In the genomic region with DNA sequence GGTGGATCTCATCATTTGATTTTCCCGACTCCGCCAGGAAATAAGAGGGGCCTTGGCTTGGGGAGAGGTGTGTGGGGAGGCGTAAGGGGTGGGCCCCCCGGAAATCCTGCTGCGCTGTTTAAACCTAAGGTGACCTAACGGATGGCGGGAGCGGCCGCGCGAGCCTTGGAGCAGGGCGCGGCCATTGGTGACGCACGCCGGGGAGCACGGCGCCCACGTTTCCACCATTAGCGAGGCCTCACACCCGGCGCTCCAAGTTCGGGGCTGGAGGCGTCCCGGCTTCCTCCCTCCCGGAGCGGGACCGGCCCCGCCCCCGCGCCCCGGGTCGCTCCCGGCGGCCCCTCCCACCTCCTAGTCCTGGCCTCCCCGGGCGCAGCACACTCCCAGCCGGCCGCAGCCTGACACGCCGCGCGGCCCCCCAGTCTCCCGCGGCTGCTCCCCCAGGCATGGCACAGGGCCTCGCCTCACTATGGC, we compare ENCODE assay signal across 8 cellular contexts. TPM values are rescaled to one million over a fixed set of nuclear protein-coding genes. Genes with fewer than 3 reads are reported as not detected.
DNase-seq lines count a peak whose midpoint lies in the region; ATAC-seq and TF ChIP-seq lines count a peak whose summit lies in the region.

Gene SMS, plus strand, starts transcription at position 354 of the 474 bp plus-strand sequence. Its CDS starts 116 bp downstream, at position 470.

- 0 to 53% (median 23%) methylated on average over 17 to 46 of the region's 46 CpGs for WGBS in heart left ventricle, 4 donors

- H3F3A ChIP-seq in MM.1S (ENCODE audit: insufficient read depth, low read length): 0 out of 2 replicates have a peak, but pooled peaks cover 2% of the 10 kb centered on the region

- H3K9me2 ChIP-seq in MM.1S (replicated peaks; ENCODE audit: insufficient read depth, low read length): no peaks in the 10 kb centered on the region

- H3K27me3 ChIP-seq in HAP-1 (ENCODE audit: low read depth) (no peaks in the 10 kb centered on the region), MM.1S (replicated peaks; ENCODE audit: insufficient read depth, low read length) (no peaks in the 10 kb centered on the region), adipocyte (replicated peaks; ENCODE audit: control insufficient read depth, insufficient read depth, low read length) (peaks cover 5% of the 10 kb centered on the region), heart left ventricle (peaks cover 0 to 5% (median 0%) of the 10 kb centered on the region in 9 donors), vagina (no peaks in the 10 kb centered on the region)

- no peak within 1 kb of the TSS for H2AFZ ChIP-seq in MM.1S (ENCODE audit: low read length)

- H3K27ac ChIP-seq in MM.1S (ENCODE audit: low read length) (no peak within 1 kb of the TSS), heart left ventricle (peak within 1 kb of the TSS; percentile 47 to 82 (median 78)), vagina (peak within 1 kb of the TSS; percentile 75)

- peak; percentile 84 to 96 (median 94) for ATAC-seq in heart left ventricle

- H3K79me2 ChIP-seq in MM.1S (ENCODE audit: low read length): peaks cover 18% of the 10 kb centered on the region

- intact Hi-C loops in heart left ventricle (cut with DNase I) (loop anchor here in 3 of 10 donors (1.0 to 10.0 kb wide), 4 partner anchors 96 to 186 kb away; partner anchors contain the start of genes MBTPS2 (in 2 of the 3) and SMPX (in 1 of the 3)), posterior vena cava (cut with DNase I) (loop anchor here in 1 of 2 donors (5.0 kb wide), 1 partner anchor 868 kb away; no protein-coding TSS in a partner anchor), vagina (cut with DNase I) (no loop called here)

- H4K20me1 ChIP-seq in MM.1S (ENCODE audit: insufficient read depth, low read length): no peaks in the 10 kb centered on the region

- H3K4me2 ChIP-seq in MM.1S (ENCODE audit: low read depth, low read length): peak within 1 kb of the TSS; percentile 72

- TF ChIP-seq POLR2A in heart left ventricle (IDR thresholded peaks at IDR 0.05) (peak in 1 of 2 donors; percentile 57), vagina (IDR thresholded peaks at IDR 0.05) (peak in 1 of 2 donors; percentile 36)

- H3K9ac ChIP-seq in MM.1S (ENCODE audit: low read length) (peak within 1 kb of the TSS; percentile 45; the same call in 1 of the 2 replicates), adipocyte (ENCODE audit: low read length) (peak within 1 kb of the TSS; percentile 77)

- H3K36me3 ChIP-seq in HAP-1 (replicated peaks) (no peaks in the 10 kb centered on the region), MM.1S (replicated peaks; ENCODE audit: insufficient read depth, low read length) (no peaks in the 10 kb centered on the region), adipocyte (ENCODE audit: control insufficient read depth, insufficient read depth, low read length, severe bottlenecking) (no peaks in the 10 kb centered on the region), heart left ventricle (no peaks in the 10 kb centered on the region), vagina (no peaks in the 10 kb centered on the region)

- peaks cover 23% of the 10 kb centered on the region for H3K4me1 ChIP-seq in HAP-1
- no peaks in the 10 kb centered on the region for H3K4me1 ChIP-seq in MM.1S (ENCODE audit: low read length)
- peaks cover 9% of the 10 kb centered on the region for H3K4me1 ChIP-seq in adipocyte (ENCODE audit: control insufficient read depth, insufficient read depth, low read length)
- H3K4me1 ChIP-seq in heart left ventricle: peaks cover 0 to 21% (median 1%) of the 10 kb centered on the region in 12 donors
- peaks cover under 1% of the 10 kb centered on the region for H3K4me1 ChIP-seq in vagina

- in situ Hi-C loops in HAP-1 (cut with MboI; ENCODE audit: low sequenced_read_pairs): loop anchor here (10.0 kb wide), 1 partner anchor 96 kb away; no protein-coding TSS in a partner anchor

- TF ChIP-seq CTCF in MM.1S (IDR thresholded peaks at IDR 0.05; ENCODE audit: low read length): no peak
- no peak for TF ChIP-seq CTCF in heart left ventricle (IDR thresholded peaks at IDR 0.05)
- TF ChIP-seq CTCF in vagina (IDR thresholded peaks at IDR 0.05): no peak

- H3K4me3 ChIP-seq in HAP-1 (peak within 1 kb of the TSS; percentile 68), MM.1S (ENCODE audit: low read length) (peak within 1 kb of the TSS; percentile 53), adipocyte (ENCODE audit: low read length) (peak within 1 kb of the TSS; percentile 77), heart left ventricle (peak within 1 kb of the TSS; percentile 23 to 80 (median 57)), vagina (peak within 1 kb of the TSS; percentile 51 to 62)

- H3K9me3 ChIP-seq in HAP-1: no peaks in the 10 kb centered on the region
- no peaks in the 10 kb centered on the region for H3K9me3 ChIP-seq in MM.1S (replicated peaks; ENCODE audit: insufficient read depth, low read length)
- H3K9me3 ChIP-seq in adipocyte (ENCODE audit: control insufficient read depth, low read length): no peaks in the 10 kb centered on the region
- H3K9me3 ChIP-seq in heart left ventricle: no peaks in the 10 kb centered on the region
- H3K9me3 ChIP-seq in vagina: no peaks in the 10 kb centered on the region

- DNase-seq in GM03348 (ENCODE audit: low spot score) (peak; percentile 88), HAP-1 (ENCODE audit: low spot score in 2 of 2) (peak; percentile 77 to 88), MM.1S (peak; percentile 43), SW480 (ENCODE audit: low spot score) (peak; percentile 68), adipocyte (ENCODE audit: low read depth) (peak; percentile 79), heart left ventricle (peak; percentile 79 to 86 (median 85)), posterior vena cava (ENCODE audit: low spot score) (peak; percentile 94), vagina (ENCODE audit: extremely low spot score in 2 of 2) (peak in 1 of 2 donors; percentile 89)

RNA-seq across cellular contexts. Expression of gene SMS, which starts in this region (rescaled TPM):
- total RNA-seq in heart left ventricle: 10 to 100 TPM; 25.5 to 77.2 (median 50.2) TPM
- polyA plus RNA-seq in heart left ventricle: 100 to 1,000 TPM in 1 of 2 donors, 10 to 100 TPM in 1; 24.0 to 109 TPM
- 10 to 100 TPM; 47.0 to 79.0 TPM for total RNA-seq in posterior vena cava
- 36.8 TPM for total RNA-seq in vagina
